ENCODE assay signal across 5 cellular contexts in the genomic region with DNA sequence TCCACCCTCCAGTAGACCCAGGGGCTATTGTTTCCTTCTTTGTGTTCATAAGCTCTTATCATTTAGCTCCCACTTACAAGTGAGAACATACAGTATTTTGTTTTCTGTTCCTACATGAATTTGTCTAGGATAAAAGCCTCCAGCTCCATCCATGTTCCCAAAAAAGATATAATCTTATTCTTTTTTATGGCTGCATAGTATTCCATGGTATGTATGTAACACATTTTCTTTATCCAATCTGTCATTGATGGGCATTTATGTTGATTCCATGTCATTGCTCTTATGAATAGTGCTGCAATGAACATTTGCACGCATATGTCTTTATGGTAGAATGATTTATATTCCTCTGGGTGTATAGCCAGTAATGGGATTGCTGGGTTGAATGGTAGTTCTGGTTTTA. TPM values are rescaled to one million over a fixed set of nuclear protein-coding genes. Genes with fewer than 3 reads are reported as not detected.
"Had no signal": no experiment of that assay in that cellular context is flagged by ENCODE, and none has a peak within 500 bp of the region (broad histone marks: within the 10 kb centered on the region; RNA-seq: fewer than 3 reads in every experiment).

No MANE protein-coding gene starts in this region.

RNA-seq across cellular contexts. Expression of gene CD53, which starts 11.0 kb away (rescaled TPM):
- total RNA-seq: kidney epithelial cell, lung microvascular endothelial cell, mammary epithelial cell, mesothelial cell of epicardium, myocyte had no signal
